ENCODE assay signal across 8 cellular contexts in genomic region chr6:55868910-55869479, GRCh38. TPM values are rescaled to one million over a fixed set of nuclear protein-coding genes. Genes with fewer than 3 reads are reported as not detected.
DNase-seq lines count a peak whose midpoint lies in the region; ATAC-seq and TF ChIP-seq lines count a peak whose summit lies in the region.

No MANE protein-coding gene starts in this region.

- no TSS peak for BruUV-seq in PC-3 (replicated peaks; lab: Mats Ljungman, UMichigan)

- no peaks in the 10 kb centered on the region for H3K79me2 ChIP-seq in PC-3 (ENCODE audit: low read length)

- no peaks in the 10 kb centered on the region for H3K9me2 ChIP-seq in PC-3 (replicated peaks; ENCODE audit: low read length)

- POLR2A ChIA-PET in activated CD4-positive, alpha-beta T cell treated with anti-CD3 and anti-CD28 coated beads, Interleukin-2, amount 10 ng/mL, durations not matched to agents 7 days and 5 days (lab: Charles Lee) = no interaction called here
- POLR2A ChIA-PET in PC-3 (lab: Charles Lee; ENCODE audit: unreplicated experiment) = interaction anchor here (0.7 to 1.0 kb wide), 2 partner anchors 111 to 140 kb away, joined by 3 to 5 read pairs; no protein-coding TSS in a partner anchor

- H3K9me3 ChIP-seq in PC-3 (ENCODE audit: low read length) = no peaks in the 10 kb centered on the region
- H3K9me3 ChIP-seq in neuron (ENCODE audit: low read length) = no peaks in the 10 kb centered on the region

- H3K27me3 Mint-ChIP-seq in activated CD4-positive, alpha-beta T cell treated with anti-CD3 and anti-CD28 coated beads, Interleukin-2, amount 10 ng/mL, durations not matched to agents 24 days and 14 days = no peaks in the 10 kb centered on the region
- no peaks in the 10 kb centered on the region for H3K27me3 Mint-ChIP-seq in activated CD4-positive, alpha-beta T cell treated with anti-CD3 and anti-CD28 coated beads, Interleukin-2, amount 10 ng/mL, durations not matched to agents 7 days and 5 days
- no peaks in the 10 kb centered on the region for H3K27me3 Mint-ChIP-seq in activated naive CD4-positive, alpha-beta T cell treated with anti-CD3 and anti-CD28 coated beads, Interleukin-2, amount 10 ng/mL, durations not matched to agents 7 days and 5 days

- no peak overlapping the region for H3K27ac Mint-ChIP-seq in activated CD4-positive, alpha-beta T cell treated with anti-CD3 and anti-CD28 coated beads, Interleukin-2, amount 10 ng/mL, durations not matched to agents 24 days and 14 days
- no peak overlapping the region for H3K27ac Mint-ChIP-seq in activated CD4-positive, alpha-beta T cell treated with anti-CD3 and anti-CD28 coated beads, Interleukin-2, amount 10 ng/mL, durations not matched to agents 7 days and 5 days
- H3K27ac Mint-ChIP-seq in activated naive CD4-positive, alpha-beta T cell treated with anti-CD3 and anti-CD28 coated beads, Interleukin-2, amount 10 ng/mL, durations not matched to agents 7 days and 5 days = no peak overlapping the region

- H3F3A ChIP-seq in PC-3 (ENCODE audit: low read length, unreplicated experiment) = no peaks in the 10 kb centered on the region

- H2AFZ ChIP-seq in PC-3 (ENCODE audit: low read length) = no peak overlapping the region
- H2AFZ ChIP-seq in neuron (ENCODE audit: low read depth, low read length) = peak overlapping the region; percentile 2

- H3K4me3 ChIP-seq in PC-3 (ENCODE audit: low read length) = peak overlapping the region; percentile 17; the same call in 1 of the 2 replicates
- H3K4me3 ChIP-seq in neuron (ENCODE audit: low read length) = peak overlapping the region; percentile 10

- ATAC-seq in HG02852 (IDR thresholded peaks at IDR 0.05; ENCODE audit: unreplicated experiment) (peak; percentile 97), PC-3 (peak; percentile 93)

- H3K27me3 ChIP-seq in PC-3 (ENCODE audit: low read length) (no peaks in the 10 kb centered on the region), neuron (ENCODE audit: insufficient read depth, low read length) (no peaks in the 10 kb centered on the region)

- H3K4me2 ChIP-seq in PC-3 (ENCODE audit: low read length) = peak overlapping the region; percentile 65

- CTCF ChIA-PET in activated CD4-positive, alpha-beta T cell treated with anti-CD3 and anti-CD28 coated beads, Interleukin-2, amount 10 ng/mL, durations not matched to agents 7 days and 5 days (lab: Charles Lee) = no interaction called here
- CTCF ChIA-PET in PC-3 (lab: Charles Lee) = interaction anchor here (0.6 to 1.1 kb wide), 3 partner anchors 165 to 227 kb away, joined by 3 read pairs; no protein-coding TSS in a partner anchor
- CTCF ChIA-PET in activated naive CD4-positive, alpha-beta T cell treated with anti-CD3 and anti-CD28 coated beads, Interleukin-2, amount 10 ng/mL, durations not matched to agents 7 days and 5 days (lab: Charles Lee) = no interaction called here

- H3K9me3 Mint-ChIP-seq in activated CD4-positive, alpha-beta T cell treated with anti-CD3 and anti-CD28 coated beads, Interleukin-2, amount 10 ng/mL, durations not matched to agents 24 days and 14 days = no peaks in the 10 kb centered on the region
- no peaks in the 10 kb centered on the region for H3K9me3 Mint-ChIP-seq in activated CD4-positive, alpha-beta T cell treated with anti-CD3 and anti-CD28 coated beads, Interleukin-2, amount 10 ng/mL, durations not matched to agents 7 days and 5 days
- H3K9me3 Mint-ChIP-seq in activated naive CD4-positive, alpha-beta T cell treated with anti-CD3 and anti-CD28 coated beads, Interleukin-2, amount 10 ng/mL, durations not matched to agents 7 days and 5 days = peaks cover 2% of the 10 kb centered on the region

- no peaks in the 10 kb centered on the region for H4K20me1 ChIP-seq in PC-3 (ENCODE audit: low read length)

- H3K9ac ChIP-seq in PC-3 (ENCODE audit: low read length) = peak overlapping the region; percentile 71

- H3K36me3 ChIP-seq in PC-3 (ENCODE audit: low read depth, low read length) = no peaks in the 10 kb centered on the region
- H3K36me3 ChIP-seq in neuron (ENCODE audit: insufficient read depth, low read length) = no peaks in the 10 kb centered on the region

- H3K4me1 Mint-ChIP-seq in activated CD4-positive, alpha-beta T cell treated with anti-CD3 and anti-CD28 coated beads, Interleukin-2, amount 10 ng/mL, durations not matched to agents 24 days and 14 days = peaks cover 9% of the 10 kb centered on the region
- no peaks in the 10 kb centered on the region for H3K4me1 Mint-ChIP-seq in activated CD4-positive, alpha-beta T cell treated with anti-CD3 and anti-CD28 coated beads, Interleukin-2, amount 10 ng/mL, durations not matched to agents 7 days and 5 days
- H3K4me1 Mint-ChIP-seq in activated naive CD4-positive, alpha-beta T cell treated with anti-CD3 and anti-CD28 coated beads, Interleukin-2, amount 10 ng/mL, durations not matched to agents 7 days and 5 days = no peaks in the 10 kb centered on the region

- no peak for TF ChIP-seq CTCF in PC-3 (conservative IDR thresholded peaks at IDR 0.05; ENCODE audit: low read depth, low read length)

- peak overlapping the region; percentile 97 for H3K27ac ChIP-seq in PC-3 (ENCODE audit: low read length)

- H3K4me3 Mint-ChIP-seq in activated CD4-positive, alpha-beta T cell treated with anti-CD3 and anti-CD28 coated beads, Interleukin-2, amount 10 ng/mL, durations not matched to agents 24 days and 14 days = no peak overlapping the region
- no peak overlapping the region for H3K4me3 Mint-ChIP-seq in activated CD4-positive, alpha-beta T cell treated with anti-CD3 and anti-CD28 coated beads, Interleukin-2, amount 10 ng/mL, durations not matched to agents 7 days and 5 days
- no peak overlapping the region for H3K4me3 Mint-ChIP-seq in activated naive CD4-positive, alpha-beta T cell treated with anti-CD3 and anti-CD28 coated beads, Interleukin-2, amount 10 ng/mL, durations not matched to agents 7 days and 5 days

- H3K36me3 Mint-ChIP-seq in activated CD4-positive, alpha-beta T cell treated with anti-CD3 and anti-CD28 coated beads, Interleukin-2, amount 10 ng/mL, durations not matched to agents 24 days and 14 days (ENCODE audit: low read depth) = no peaks in the 10 kb centered on the region
- no peaks in the 10 kb centered on the region for H3K36me3 Mint-ChIP-seq in activated CD4-positive, alpha-beta T cell treated with anti-CD3 and anti-CD28 coated beads, Interleukin-2, amount 10 ng/mL, durations not matched to agents 7 days and 5 days (ENCODE audit: low read depth)
- H3K36me3 Mint-ChIP-seq in activated naive CD4-positive, alpha-beta T cell treated with anti-CD3 and anti-CD28 coated beads, Interleukin-2, amount 10 ng/mL, durations not matched to agents 7 days and 5 days = no peaks in the 10 kb centered on the region

- intact Hi-C loops in activated CD4-positive, alpha-beta T cell treated with anti-CD3 and anti-CD28 coated beads, Interleukin-2, amount 10 ng/mL, durations not matched to agents 24 days and 14 days (cut with micrococcal nuclease) = no loop called here
- intact Hi-C loops in PC-3 (cut with micrococcal nuclease) = loop anchor here (1.0 to 5.0 kb wide), 4 partner anchors 13 to 232 kb away; no protein-coding TSS in a partner anchor

- peak; percentile 56 for DNase-seq in activated CD4-positive, alpha-beta T cell treated with anti-CD3 and anti-CD28 coated beads, Interleukin-2, amount 10 ng/mL, durations not matched to agents 24 days and 14 days
- DNase-seq in activated CD4-positive, alpha-beta T cell treated with anti-CD3 and anti-CD28 coated beads, Interleukin-2, amount 10 ng/mL, durations not matched to agents 7 days and 5 days = no peak
- DNase-seq in PC-3 (peak; percentile 98), NCI-H1105 treated with DMSO at 0.1 percent for 48 hours (lab: John Stamatoyannopoulos, UW) (no peak), pons (ENCODE audit: low spot score) (no peak)
- DNase-seq in activated naive CD4-positive, alpha-beta T cell treated with anti-CD3 and anti-CD28 coated beads, Interleukin-2, amount 10 ng/mL, durations not matched to agents 7 days and 5 days = no peak

- H3K4me1 ChIP-seq in PC-3 (ENCODE audit: insufficient read depth, low read length) (peaks cover 59% of the 10 kb centered on the region), neuron (ENCODE audit: insufficient read depth, low read length) (peaks cover 24% of the 10 kb centered on the region)

RNA-seq across cellular contexts. Expression of gene BMP5, which starts 6.4 kb away (rescaled TPM):
- total RNA-seq in activated CD4-positive, alpha-beta T cell treated with anti-CD3 and anti-CD28 coated beads, Interleukin-2, amount 10 ng/mL, durations not matched to agents 24 days and 14 days = not detected in 2 replicates
- total RNA-seq in activated CD4-positive, alpha-beta T cell treated with anti-CD3 and anti-CD28 coated beads, Interleukin-2, amount 10 ng/mL, durations not matched to agents 7 days and 5 days = not detected
- total RNA-seq in PC-3 (2014; rRNA removed) = not detected in 2 replicates

Comparison
In these comparisons a context has a peak if more than half of its experiments do, and no peak if none do; other contexts are left out.
1. DNase-seq: peak in activated CD4-positive, alpha-beta T cell treated with anti-CD3 and anti-CD28 coated beads, Interleukin-2, amount 10 ng/mL, durations not matched to agents 24 days and 14 days (single experiment) and PC-3 (single experiment); none in activated CD4-positive, alpha-beta T cell treated with anti-CD3 and anti-CD28 coated beads, Interleukin-2, amount 10 ng/mL, durations not matched to agents 7 days and 5 days (single experiment), NCI-H1105 treated with DMSO at 0.1 percent for 48 hours (single experiment), pons (single experiment) and activated naive CD4-positive, alpha-beta T cell treated with anti-CD3 and anti-CD28 coated beads, Interleukin-2, amount 10 ng/mL, durations not matched to agents 7 days and 5 days (single experiment).